In the genomic region with DNA sequence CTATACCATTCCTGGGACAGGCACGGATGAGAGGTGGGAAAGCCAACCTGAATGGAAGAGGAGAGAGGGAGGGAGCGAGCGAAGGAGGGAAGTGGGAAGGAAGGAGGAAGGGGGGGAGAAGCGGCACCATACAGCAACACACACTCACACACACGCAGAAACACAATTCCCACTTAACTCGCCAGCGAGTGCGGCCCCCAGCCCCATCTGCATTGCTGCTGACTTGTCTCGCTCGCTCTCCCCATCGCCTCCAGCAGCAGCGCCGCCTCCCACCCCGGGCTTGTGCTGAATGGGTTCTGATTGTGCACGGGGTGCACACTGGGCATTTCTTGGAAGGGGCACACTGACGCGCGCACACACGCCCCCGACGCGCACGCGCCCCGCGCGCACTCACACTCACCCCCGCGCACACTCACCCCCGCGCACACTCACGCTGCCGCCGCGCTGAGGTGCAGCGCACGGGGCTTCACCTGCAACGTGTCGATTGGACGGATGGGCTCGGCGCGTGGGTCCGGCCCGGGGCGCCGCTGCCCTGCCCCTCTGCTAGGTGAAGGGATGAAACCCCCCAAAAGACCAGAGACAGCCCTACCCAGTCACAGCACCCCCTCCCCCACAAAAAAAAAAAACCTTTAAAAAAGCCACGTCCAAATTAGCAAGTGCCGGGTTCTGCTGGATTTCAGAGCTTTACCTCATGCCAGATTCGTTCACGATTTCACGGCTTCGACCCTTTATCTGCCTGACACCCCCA, we compare ENCODE assay signal across 9 cellular contexts. TPM values are rescaled to one million over a fixed set of nuclear protein-coding genes. Genes with fewer than 3 reads are reported as not detected.
DNase-seq lines count a peak whose midpoint lies in the region; ATAC-seq and TF ChIP-seq lines count a peak whose summit lies in the region.
"Had no signal": no experiment of that assay in that cellular context is flagged by ENCODE, and none has a peak within 500 bp of the region (broad histone marks: within the 10 kb centered on the region; RNA-seq: fewer than 3 reads in every experiment).

No MANE protein-coding gene starts in this region.

- peak; percentile 9 for DNase-seq in HEK293T (ENCODE audit: extremely low spot score)
- DNase-seq in WERI-Rb-1: peak; percentile 23
- peak; percentile 26 for DNase-seq in iPS-NIHi11 (ENCODE audit: low spot score)
- DNase-seq in activated CD4-positive, CD25-positive, alpha-beta regulatory T cell (lab: John Stamatoyannopoulos, UW): no peak
- DNase-seq in activated gamma-delta T cell (lab: John Stamatoyannopoulos, UW): no peak
- DNase-seq: adrenal gland, uterus had no signal

- peak overlapping the region; percentile 77 for H3K4me3 ChIP-seq in WERI-Rb-1 (ENCODE audit: low read depth, low read length)
- peak overlapping the region; percentile 13 to 38 (median 25) for H3K4me3 ChIP-seq in skeletal muscle tissue (ENCODE audit: low read length in 3 of 3)
- H3K4me3 ChIP-seq: adrenal gland, uterus had no signal

- H3K27ac ChIP-seq in WERI-Rb-1 (no peak overlapping the region), skeletal muscle tissue (ENCODE audit: low read depth, low read length) (no peak overlapping the region)
- H3K27ac ChIP-seq: adrenal gland, uterus had no signal

- CTCF ChIA-PET in HEK293T (lab: Yijun Ruan, JAX): interaction anchor here (0.7 kb wide), 1 partner anchor 288 kb away, joined by 4 read pairs; no protein-coding TSS in a partner anchor

- H3K4me1 ChIP-seq in skeletal muscle tissue (ENCODE audit: control insufficient read depth in 3 of 3, insufficient read depth in 3 of 3, low read length in 3 of 3): peaks cover 0 to 9% (median 9%) of the 10 kb centered on the region in 3 donors
- H3K4me1 ChIP-seq: adrenal gland had no signal

- peaks cover 7% of the 10 kb centered on the region for H3K27me3 ChIP-seq in WERI-Rb-1 (ENCODE audit: insufficient read depth, low read depth, severe bottlenecking)
- peaks cover 30 to 48% (median 43%) of the 10 kb centered on the region in 3 donors for H3K27me3 ChIP-seq in skeletal muscle tissue (ENCODE audit: control insufficient read depth in 3 of 3, insufficient read depth in 3 of 3, low read length in 3 of 3)

- peak overlapping the region in 1 of 3 donors; percentile 25 for H3K9ac ChIP-seq in skeletal muscle tissue (ENCODE audit: low read depth in 1 of 3, low read length in 3 of 3)

- ATAC-seq in GM18861 (IDR thresholded peaks at IDR 0.05; ENCODE audit: unreplicated experiment): no peak

- H3K36me3 ChIP-seq in WERI-Rb-1 (no peaks in the 10 kb centered on the region), skeletal muscle tissue (ENCODE audit: control insufficient read depth in 3 of 3, insufficient read depth in 3 of 3, low read length in 3 of 3) (no peaks in the 10 kb centered on the region)
- H3K36me3 ChIP-seq: adrenal gland, uterus had no signal

- POLR2A ChIA-PET in HEK293T (lab: Yijun Ruan, JAX): no interaction called here

- H3K9me3 ChIP-seq in WERI-Rb-1 (ENCODE audit: severe bottlenecking) (no peaks in the 10 kb centered on the region), skeletal muscle tissue (ENCODE audit: control insufficient read depth in 3 of 3, low read length in 3 of 3) (no peaks in the 10 kb centered on the region)
- H3K9me3 ChIP-seq: adrenal gland, uterus had no signal

- no peak for TF ChIP-seq CTCF in WERI-Rb-1 (IDR thresholded peaks at IDR 0.05; ENCODE audit: low read depth, low read length)

TF ChIP-seq in HEK293T, 16 proteins besides CTCF, POLR2A, EP300 and RAD21:
- TF ChIP-seq HDGF (IDR thresholded peaks at IDR 0.05; ENCODE audit: borderline replicate concordance) (no peak), ZNF384 (IDR thresholded peaks at IDR 0.05) (no peak), ELF4 (IDR thresholded peaks at IDR 0.05) (no peak), SP1 (IDR thresholded peaks at IDR 0.05) (no peak), L3MBTL2 (conservative IDR thresholded peaks at IDR 0.05) (no peak), FOXA1 (IDR thresholded peaks at IDR 0.05) (no peak), TARDBP (IDR thresholded peaks at IDR 0.05) (no peak), CTBP1 (IDR thresholded peaks at IDR 0.05; ENCODE audit: borderline replicate concordance) (no peak), SUZ12 (IDR thresholded peaks at IDR 0.05) (no peak), FOXM1 (IDR thresholded peaks at IDR 0.05; ENCODE audit: borderline replicate concordance) (no peak)

RNA-seq across cellular contexts. Expression of a gene that starts 0.7 kb away (rescaled TPM):
- under 0.01 TPM for total RNA-seq in skeletal muscle tissue

Comparison
In these comparisons a context has a peak if more than half of its experiments do, and no peak if none do; other contexts are left out.
1. DNase-seq: peak in HEK293T (single experiment), WERI-Rb-1 (single experiment) and iPS-NIHi11 (single experiment); none in activated CD4-positive, CD25-positive, alpha-beta regulatory T cell (0 of 4) and activated gamma-delta T cell (single experiment).